In the genomic region with DNA sequence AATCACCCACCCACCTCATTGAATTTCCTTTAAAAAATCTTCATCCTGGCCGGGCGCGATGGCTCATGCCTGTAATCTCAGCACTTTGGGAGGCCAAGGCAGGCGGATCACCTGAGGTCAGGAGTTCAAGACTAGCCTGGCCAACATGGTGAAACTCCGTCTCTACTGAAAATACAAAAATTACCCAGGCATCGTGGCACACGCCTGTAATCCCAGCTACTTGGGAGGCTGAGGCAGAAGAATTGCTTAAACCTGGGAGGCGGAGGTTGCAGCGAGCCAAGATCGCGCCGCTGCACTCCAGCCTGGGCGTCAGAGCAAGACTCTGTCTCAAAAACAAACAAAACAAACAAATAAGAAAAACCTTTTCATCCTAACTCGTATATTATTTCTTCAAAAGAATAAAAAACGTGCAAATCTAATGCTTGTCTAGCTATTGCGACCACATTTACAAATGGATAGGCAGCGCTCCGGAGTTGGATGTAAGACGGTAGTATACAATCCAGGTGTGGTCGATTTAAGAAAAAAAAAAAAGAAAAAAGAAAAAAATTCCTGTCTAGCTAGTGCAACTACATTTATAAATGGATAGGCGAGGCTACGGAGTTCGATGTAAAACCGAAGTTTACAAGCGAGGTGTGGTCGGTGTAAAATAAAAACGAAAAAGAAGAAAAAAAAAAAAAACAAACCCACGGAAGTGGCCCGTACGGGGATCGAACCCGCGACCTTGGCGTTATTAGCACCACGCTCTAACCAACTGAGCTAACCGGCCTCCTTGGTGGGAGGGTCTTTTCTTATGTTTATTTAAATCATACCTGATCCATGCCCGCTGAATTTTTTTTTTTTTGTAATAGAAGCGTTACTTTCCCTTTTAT, we compare ENCODE assay signal across 8 cellular contexts.
DNase-seq lines count a peak whose midpoint lies in the region; ATAC-seq and TF ChIP-seq lines count a peak whose summit lies in the region.
"Not testable (repeated sequence)": the region's sequence is repeated elsewhere in the genome, so short reads cannot be mapped to it uniquely, and the experiment has no call there.

No MANE protein-coding gene starts in this region.

- peaks cover 15% of the 10 kb centered on the region for H3K4me1 Mint-ChIP-seq in T-helper 1 cell treated with Interleukin-12 subunit alpha and Interleukin-12 subunit beta and Interleukin-4 antibody, amounts not matched to agents 30 μg/mL and 1 μg/mL, for 36 hours (ENCODE audit: low read depth)
- H3K4me1 Mint-ChIP-seq in activated naive CD4-positive, alpha-beta T cell treated with anti-CD3 and anti-CD28 coated beads, Interleukin-2, amount 10 ng/mL, durations not matched to agents 7 days and 5 days = peaks cover 26% of the 10 kb centered on the region

- H3K9ac ChIP-seq in mucosa of rectum (ENCODE audit: low read depth in 1 of 2, low read length in 2 of 2) = peak overlapping the region; percentile 81 to 96

- H3K27me3 ChIP-seq in mucosa of rectum (ENCODE audit: control insufficient read depth in 2 of 2, insufficient read depth in 2 of 2, low read length in 2 of 2) = not testable (repeated sequence)

- not testable (repeated sequence) for TF ChIP-seq CTCF in C4-2B (conservative IDR thresholded peaks at IDR 0.05)

- H3K36me3 ChIP-seq in mucosa of rectum (ENCODE audit: control insufficient read depth in 2 of 2, insufficient read depth in 2 of 2, low read length in 2 of 2) = not testable (repeated sequence)

- CTCF ChIA-PET in activated naive CD4-positive, alpha-beta T cell treated with anti-CD3 and anti-CD28 coated beads, Interleukin-2, amount 10 ng/mL, durations not matched to agents 7 days and 5 days (lab: Charles Lee) = interaction anchor here (0.6 to 2.1 kb wide), 7 partner anchors 11 to 131 kb away, joined by 3 to 14 read pairs (median 4); no protein-coding TSS in a partner anchor

- H3K27ac ChIP-seq in C4-2B = peak overlapping the region; percentile 86
- H3K27ac ChIP-seq in mucosa of rectum (ENCODE audit: low read depth in 2 of 2, low read length in 2 of 2) = peak overlapping the region in 1 of 2 donors; percentile 28

- not testable (repeated sequence) for H3K4me1 ChIP-seq in mucosa of rectum (ENCODE audit: control insufficient read depth in 2 of 2, insufficient read depth in 2 of 2, low read length in 2 of 2)

- peak; percentile 23 for ATAC-seq in GM21737 (IDR thresholded peaks at IDR 0.05; ENCODE audit: unreplicated experiment)

- DNase-seq in NCI-H1436 (lab: John Stamatoyannopoulos, UW) = peak; percentile 31
- peak; percentile 72 for DNase-seq in activated naive CD4-positive, alpha-beta T cell treated with anti-CD3 and anti-CD28 coated beads, Interleukin-2, amount 10 ng/mL, durations not matched to agents 7 days and 5 days
- DNase-seq in fibroblast of peridontal ligament (ENCODE audit: extremely low read depth) = peak; percentile 62
- peak; percentile 40 to 60 (median 57) for DNase-seq in stimulated activated CD4-positive, alpha-beta T cell treated with anti-CD3 and anti-CD28 coated beads, TNF-alpha, amount 100 ng/mL, for 4 hours (ENCODE audit: low read depth in 3 of 3)

- H3K9me3 ChIP-seq in mucosa of rectum (ENCODE audit: control insufficient read depth in 2 of 2, low read length in 2 of 2) = not testable (repeated sequence)

- peak overlapping the region; percentile 88 to 100 for H3K4me3 ChIP-seq in mucosa of rectum (ENCODE audit: low read length in 2 of 2)

- H3K9me3 Mint-ChIP-seq in T-helper 1 cell treated with Interleukin-12 subunit alpha and Interleukin-12 subunit beta and Interleukin-4 antibody, amounts not matched to agents 30 μg/mL and 1 μg/mL, for 36 hours; activated naive CD4-positive, alpha-beta T cell treated with anti-CD3 and anti-CD28 coated beads, Interleukin-2, amount 10 ng/mL, durations not matched to agents 7 days and 5 days: not testable (repeated sequence)

- peak overlapping the region; percentile 95 for H3K27ac Mint-ChIP-seq in T-helper 1 cell treated with Interleukin-12 subunit alpha and Interleukin-12 subunit beta and Interleukin-4 antibody, amounts not matched to agents 30 μg/mL and 1 μg/mL, for 36 hours
- H3K27ac Mint-ChIP-seq in activated naive CD4-positive, alpha-beta T cell treated with anti-CD3 and anti-CD28 coated beads, Interleukin-2, amount 10 ng/mL, durations not matched to agents 7 days and 5 days = peak overlapping the region; percentile 89

- peak overlapping the region; percentile 94 for H3K4me3 Mint-ChIP-seq in T-helper 1 cell treated with Interleukin-12 subunit alpha and Interleukin-12 subunit beta and Interleukin-4 antibody, amounts not matched to agents 30 μg/mL and 1 μg/mL, for 36 hours
- peak overlapping the region; percentile 95 for H3K4me3 Mint-ChIP-seq in activated naive CD4-positive, alpha-beta T cell treated with anti-CD3 and anti-CD28 coated beads, Interleukin-2, amount 10 ng/mL, durations not matched to agents 7 days and 5 days

- peaks cover 36% of the 10 kb centered on the region for H3K27me3 Mint-ChIP-seq in T-helper 1 cell treated with Interleukin-12 subunit alpha and Interleukin-12 subunit beta and Interleukin-4 antibody, amounts not matched to agents 30 μg/mL and 1 μg/mL, for 36 hours (ENCODE audit: low read depth)
- peaks cover 51% of the 10 kb centered on the region for H3K27me3 Mint-ChIP-seq in activated naive CD4-positive, alpha-beta T cell treated with anti-CD3 and anti-CD28 coated beads, Interleukin-2, amount 10 ng/mL, durations not matched to agents 7 days and 5 days

- H3K36me3 Mint-ChIP-seq in T-helper 1 cell treated with Interleukin-12 subunit alpha and Interleukin-12 subunit beta and Interleukin-4 antibody, amounts not matched to agents 30 μg/mL and 1 μg/mL, for 36 hours (ENCODE audit: low read depth); activated naive CD4-positive, alpha-beta T cell treated with anti-CD3 and anti-CD28 coated beads, Interleukin-2, amount 10 ng/mL, durations not matched to agents 7 days and 5 days: not testable (repeated sequence)
